12 cellular contexts compared by ENCODE assay signal in genomic region chr1:168709407-168709891, GRCh38. TPM values are rescaled to one million over a fixed set of nuclear protein-coding genes. Genes with fewer than 3 reads are reported as not detected.
DNase-seq lines count a peak whose midpoint lies in the region; ATAC-seq and TF ChIP-seq lines count a peak whose summit lies in the region.
"Had no signal": no experiment of that assay in that cellular context is flagged by ENCODE, and none has a peak within 500 bp of the region (broad histone marks: within the 10 kb centered on the region; RNA-seq: fewer than 3 reads in every experiment).

No MANE protein-coding gene starts in this region.

- H3K27ac ChIP-seq in HEK293 (ENCODE audit: extremely low read depth, low read depth, low read length) (peak overlapping the region; percentile 59), body of pancreas (peak overlapping the region; percentile 58 to 81 (median 70)), skeletal muscle tissue (ENCODE audit: low read depth, low read length) (peak overlapping the region; percentile 59)

- no peak overlapping the region for H3K4me3 Mint-ChIP-seq in T-helper 2 cell treated with Interferon-gamma antibody and Interleukin-4, amounts not matched to agents 5 μg/mL and 100 μg/mL, for 36 hours
- no peak overlapping the region for H3K4me3 Mint-ChIP-seq in activated T-cell treated with anti-CD3 and anti-CD28 coated beads, Interleukin-2, amount 50 U/mL, for 72 hours
- H3K4me3 Mint-ChIP-seq: activated CD8-positive, alpha-beta T cell treated with anti-CD3 and anti-CD28 coated beads for 36 hours had no signal

- no peaks in the 10 kb centered on the region for H3K36me3 Mint-ChIP-seq in T-helper 2 cell treated with Interferon-gamma antibody and Interleukin-4, amounts not matched to agents 5 μg/mL and 100 μg/mL, for 36 hours (ENCODE audit: low read depth)
- no peaks in the 10 kb centered on the region for H3K36me3 Mint-ChIP-seq in activated T-cell treated with anti-CD3 and anti-CD28 coated beads, Interleukin-2, amount 50 U/mL, for 72 hours (ENCODE audit: insufficient read depth in 2 of 2)

- CTCF ChIA-PET in HEK293 (lab: Yijun Ruan, JAX), result interaction anchor here (1.4 to 1.5 kb wide), 2 partner anchors 73 to 106 kb away, joined by 3 to 6 read pairs; no protein-coding TSS in a partner anchor

- H3K9me3 ChIP-seq in HEK293 (ENCODE audit: control insufficient read depth, insufficient read depth, low read depth, low read length) (no peaks in the 10 kb centered on the region), body of pancreas (no peaks in the 10 kb centered on the region), skeletal muscle tissue (ENCODE audit: control insufficient read depth in 3 of 3, low read length in 3 of 3) (no peaks in the 10 kb centered on the region)

- ATAC-seq in body of pancreas, result peak; percentile 74
- ATAC-seq in HG02610 (IDR thresholded peaks at IDR 0.05; ENCODE audit: unreplicated experiment), result no peak
- no peak for ATAC-seq in activated T-cell treated with anti-CD3 and anti-CD28 coated beads, Interleukin-2, amount 50 U/mL, for 72 hours (replicated peaks in 1 of 2)
- ATAC-seq: activated CD8-positive, alpha-beta T cell treated with anti-CD3 and anti-CD28 coated beads for 36 hours had no signal

- H3K9me3 Mint-ChIP-seq in T-helper 2 cell treated with Interferon-gamma antibody and Interleukin-4, amounts not matched to agents 5 μg/mL and 100 μg/mL, for 36 hours, result no peaks in the 10 kb centered on the region
- H3K9me3 Mint-ChIP-seq in activated T-cell treated with anti-CD3 and anti-CD28 coated beads, Interleukin-2, amount 50 U/mL, for 72 hours, result no peaks in the 10 kb centered on the region
- H3K9me3 Mint-ChIP-seq: activated CD8-positive, alpha-beta T cell treated with anti-CD3 and anti-CD28 coated beads for 36 hours had no signal

- peak in 1 of 4 donors; percentile 54 for DNase-seq in body of pancreas
- peak; percentile 40 for DNase-seq in iris pigment epithelial cell (ENCODE audit: low read depth)
- no peak for DNase-seq in T-helper 2 cell treated with Interferon-gamma antibody and Interleukin-4, amounts not matched to agents 5 μg/mL and 100 μg/mL, for 36 hours (ENCODE audit: low spot score)
- no peak for DNase-seq in stimulated activated naive CD4-positive, alpha-beta T cell (lab: John Stamatoyannopoulos, UW)
- DNase-seq in activated T-cell treated with anti-CD3 and anti-CD28 coated beads, Interleukin-2, amount 50 U/mL, for 72 hours, result no peak
- DNase-seq: activated CD8-positive, alpha-beta T cell treated with anti-CD3 and anti-CD28 coated beads for 36 hours; OCI-M1; stimulated activated CD4-positive, alpha-beta T cell treated with anti-CD3 and anti-CD28 coated beads, Interleukin-2, amount 100 ng/mL, for 48 hours had no signal

- TF ChIP-seq POLR2A in body of pancreas (IDR thresholded peaks at IDR 0.05), result peak in 1 of 3 donors; percentile 23

- H3K27me3 Mint-ChIP-seq in T-helper 2 cell treated with Interferon-gamma antibody and Interleukin-4, amounts not matched to agents 5 μg/mL and 100 μg/mL, for 36 hours (ENCODE audit: low read depth), result peaks cover 9% of the 10 kb centered on the region
- peaks cover 7% of the 10 kb centered on the region for H3K27me3 Mint-ChIP-seq in activated T-cell treated with anti-CD3 and anti-CD28 coated beads, Interleukin-2, amount 50 U/mL, for 72 hours (ENCODE audit: low read depth)

- H3K36me3 ChIP-seq in HEK293 (ENCODE audit: control insufficient read depth in 2 of 2, insufficient read depth in 1 of 2, low read length in 2 of 2), result no peaks in the 10 kb centered on the region
- no peaks in the 10 kb centered on the region for H3K36me3 ChIP-seq in body of pancreas (replicated peaks in 1 of 2; ENCODE audit: insufficient read depth in 1 of 2, low read depth in 2 of 2)
- H3K36me3 ChIP-seq in skeletal muscle tissue (ENCODE audit: control insufficient read depth in 3 of 3, insufficient read depth in 3 of 3, low read length in 3 of 3), result no peaks in the 10 kb centered on the region

- no peak for TF ChIP-seq CTCF in HEK293 (tag by site-specific recombination; IDR thresholded peaks at IDR 0.05)
- no peak for TF ChIP-seq CTCF in body of pancreas (IDR thresholded peaks at IDR 0.05)

- H3K27me3 ChIP-seq in body of pancreas (no peaks in the 10 kb centered on the region), skeletal muscle tissue (ENCODE audit: control insufficient read depth in 3 of 3, insufficient read depth in 3 of 3, low read length in 3 of 3) (no peaks in the 10 kb centered on the region)

- POLR2A ChIA-PET in HEK293 (lab: Yijun Ruan, JAX), result interaction anchor here (1.0 to 1.1 kb wide), 2 partner anchors 10 to 399 kb away, joined by 3 read pairs; no protein-coding TSS in a partner anchor

- 47 to 50% methylated on average over 7 of the region's 7 CpGs for WGBS in body of pancreas, 2 donors

- intact Hi-C loops in body of pancreas (cut with DNase I), result no loop called here

- no peak overlapping the region for H3K27ac Mint-ChIP-seq in T-helper 2 cell treated with Interferon-gamma antibody and Interleukin-4, amounts not matched to agents 5 μg/mL and 100 μg/mL, for 36 hours
- H3K27ac Mint-ChIP-seq in activated T-cell treated with anti-CD3 and anti-CD28 coated beads, Interleukin-2, amount 50 U/mL, for 72 hours, result no peak overlapping the region
- H3K27ac Mint-ChIP-seq: activated CD8-positive, alpha-beta T cell treated with anti-CD3 and anti-CD28 coated beads for 36 hours had no signal

- no peaks in the 10 kb centered on the region for H3K4me1 Mint-ChIP-seq in T-helper 2 cell treated with Interferon-gamma antibody and Interleukin-4, amounts not matched to agents 5 μg/mL and 100 μg/mL, for 36 hours (ENCODE audit: low read depth)
- H3K4me1 Mint-ChIP-seq in activated T-cell treated with anti-CD3 and anti-CD28 coated beads, Interleukin-2, amount 50 U/mL, for 72 hours (ENCODE audit: low read depth), result no peaks in the 10 kb centered on the region

- H3K4me1 ChIP-seq in HEK293 (ENCODE audit: control insufficient read depth, insufficient read depth, low read length) (0 out of 2 replicates have a peak, but pooled peaks cover 3% of the 10 kb centered on the region), body of pancreas (peaks cover 14% of the 10 kb centered on the region), skeletal muscle tissue (ENCODE audit: control insufficient read depth in 3 of 3, insufficient read depth in 3 of 3, low read length in 3 of 3) (peaks cover 3 to 14% (median 10%) of the 10 kb centered on the region in 3 donors)

- H3K4me3 ChIP-seq in HEK293 (ENCODE audit: low read depth, low read length) (0 out of 2 replicates have a peak overlapping the region, but pooled peaks have one; percentile 7), body of pancreas (no peak overlapping the region), skeletal muscle tissue (ENCODE audit: low read length in 3 of 3) (peak overlapping the region in 1 of 3 donors; percentile 9)

- peak overlapping the region in 2 of 3 donors; percentile 7 to 69 for H3K9ac ChIP-seq in skeletal muscle tissue (ENCODE audit: low read depth in 1 of 3, low read length in 3 of 3)

TF ChIP-seq in HEK293, 187 proteins besides CTCF, POLR2A, EP300 and RAD21 (continues in another document):
- TF ChIP-seq SP3 (tag by site-specific recombination; IDR thresholded peaks at IDR 0.05) (no peak), YY2 (tag by site-specific recombination; IDR thresholded peaks at IDR 0.05) (no peak), GLIS1 (tag by site-specific recombination; IDR thresholded peaks at IDR 0.05) (peak; percentile 89), REPIN1 (tag by site-specific recombination; IDR thresholded peaks at IDR 0.05; ENCODE audit: low read depth) (no peak), ZFHX2 (tag by site-specific recombination; conservative IDR thresholded peaks at IDR 0.05) (peak; percentile 81), ZBTB48 (tag by site-specific recombination; IDR thresholded peaks at IDR 0.05) (peak; percentile 69), HOXD13 (CRISPR knock-in tag; IDR thresholded peaks at IDR 0.05; ENCODE audit: borderline replicate concordance) (0 out of 2 replicates have a peak, but pooled peaks have one; percentile 8), PRDM10 (tag by site-specific recombination; IDR thresholded peaks at IDR 0.05) (0 out of 2 replicates have a peak, but pooled peaks have one; percentile 12), ZNF214 (tag by site-specific recombination; IDR thresholded peaks at IDR 0.05; ENCODE audit: borderline replicate concordance) (no peak), ZIC2 (tag by site-specific recombination; IDR thresholded peaks at IDR 0.05) (peak; percentile 35), EGR2 (tag by site-specific recombination; IDR thresholded peaks at IDR 0.05; ENCODE audit: low read depth) (peak; percentile 67), FEZF1 (tag by site-specific recombination; IDR thresholded peaks at IDR 0.05) (no peak), ZNF138 (tag by site-specific recombination; IDR thresholded peaks at IDR 0.05; ENCODE audit: borderline replicate concordance) (no peak)

RNA-seq across cellular contexts. Expression of gene DPT, which starts 19.6 kb away (rescaled TPM):
- total RNA-seq in body of pancreas, result 10 to 100 TPM; 25.4 to 57.1 TPM
- total RNA-seq in skeletal muscle tissue, result 74.6 TPM
- total RNA-seq in activated T-cell treated with anti-CD3 and anti-CD28 coated beads, Interleukin-2, amount 50 U/mL, for 72 hours, result not detected
- total RNA-seq: activated CD8-positive, alpha-beta T cell treated with anti-CD3 and anti-CD28 coated beads for 36 hours; LHCN-M2 had no signal

Comparison
In these comparisons a context has a peak if more than half of its experiments do, and no peak if none do; other contexts are left out.
1. RNA of gene DPT, which starts 19.6 kb away (total RNA-seq): 74.6 TPM in skeletal muscle tissue (single experiment) and 25.4 to 57.1 TPM in body of pancreas; not detected in activated T-cell treated with anti-CD3 and anti-CD28 coated beads, Interleukin-2, amount 50 U/mL, for 72 hours; every median in the first group is over 10 times any median in the second.
2. Peak in every context shown above with its lines, with median percentiles within 50 percentile points of each other: H3K27ac ChIP-seq.